26 cellular contexts compared by ENCODE assay signal in genomic region chr19:38385804-38386257, GRCh38. TPM values are rescaled to one million over a fixed set of nuclear protein-coding genes. Genes with fewer than 3 reads are reported as not detected.
DNase-seq lines count a peak whose midpoint lies in the region; ATAC-seq, FAIRE-seq and TF ChIP-seq lines count a peak whose summit lies in the region.
"Had no signal": no experiment of that assay in that cellular context is flagged by ENCODE, and none has a peak within 500 bp of the region (broad histone marks: within the 10 kb centered on the region; RNA-seq: fewer than 3 reads in every experiment).

No MANE protein-coding gene starts in this region.

- H3K4me1 ChIP-seq in H1 (replicated peaks in 1 of 4; ENCODE audit: control insufficient read depth in 3 of 4, insufficient read depth in 4 of 4, low read length in 3 of 4) = peaks cover 3 to 20% (median 11%) of the 10 kb centered on the region in 4 experiments
- H3K4me1 ChIP-seq in osteoblast (ENCODE audit: insufficient read depth, low read length) = peaks cover 13% of the 10 kb centered on the region

- POLR2A ChIA-PET in H1 (lab: Charles Lee; ENCODE audit: partially characterized antibody) = interaction anchor here (0.6 to 3.0 kb wide), 6 partner anchors 9 to 134 kb away, joined by 3 to 12 read pairs (median 4); no protein-coding TSS in a partner anchor

- no peak overlapping the region for H3K27ac Mint-ChIP-seq in activated T-cell treated with anti-CD3 and anti-CD28 coated beads, Interleukin-2, amount 50 U/mL, for 24 hours
- H3K27ac Mint-ChIP-seq: T-helper 1 cell treated with Interleukin-12 subunit alpha and Interleukin-12 subunit beta and Interleukin-4 antibody, amounts not matched to agents 30 μg/mL and 1 μg/mL, for 36 hours had no signal

- H3K4me1 Mint-ChIP-seq in activated T-cell treated with anti-CD3 and anti-CD28 coated beads, Interleukin-2, amount 50 U/mL, for 24 hours (ENCODE audit: low read depth) = peaks cover 29% of the 10 kb centered on the region
- H3K4me1 Mint-ChIP-seq in activated T-cell treated with anti-CD3 and anti-CD28 coated beads, Interleukin-2, amount 50 U/mL, for 4 hours (ENCODE audit: low read depth) = peaks cover 20% of the 10 kb centered on the region

- TF ChIP-seq EP300 in H1 (IDR thresholded peaks at IDR 0.05; ENCODE audit: borderline replicate concordance in 1 of 2, low read depth in 2 of 2, low read length in 2 of 2) = no peak

- TF ChIP-seq CTCF in H1 (IDR thresholded peaks at IDR 0.05; ENCODE audit: control extremely low read depth in 1 of 3, insufficient read depth in 1 of 3, low read depth in 1 of 3, low read length in 3 of 3) = no peak
- no peak for TF ChIP-seq CTCF in osteoblast (IDR thresholded peaks at IDR 0.05; ENCODE audit: extremely low read depth, low read depth, low read length)

- H3K9me3 ChIP-seq in H1 (ENCODE audit: insufficient read depth in 2 of 2, low read depth in 1 of 2, low read length in 1 of 2) = no peaks in the 10 kb centered on the region
- no peaks in the 10 kb centered on the region for H3K9me3 ChIP-seq in osteoblast (ENCODE audit: low read depth, low read length)
- H3K9me3 ChIP-seq: heart right ventricle, transverse colon had no signal

- H2BK20ac ChIP-seq in H1 (ENCODE audit: low read length) = no peak overlapping the region

- no peak overlapping the region for H3K4ac ChIP-seq in H1 (replicated peaks; ENCODE audit: insufficient read length, low read depth, low read length)

- FAIRE-seq in H1 (lab: Jason Lieb, UNC) = no peak
- FAIRE-seq: G401.6 had no signal

- no peak for TF ChIP-seq RAD21 in H1 (IDR thresholded peaks at IDR 0.05 in 1 of 2, conservative IDR thresholded peaks at IDR 0.05 in 1 of 2; ENCODE audit: low read depth in 2 of 2, low read length in 2 of 2)

- peak; percentile 40 for DNase-seq in activated T-cell treated with anti-CD3 and anti-CD28 coated beads, Interleukin-2, amount 50 U/mL, for 24 hours
- no peak for DNase-seq in activated T-cell treated with anti-CD3 and anti-CD28 coated beads, Interleukin-2, amount 50 U/mL, for 4 hours
- DNase-seq in H7 = peak; percentile 70
- DNase-seq in H1 (ENCODE audit: low read depth in 1 of 2, low spot score in 2 of 2) = no peak
- DNase-seq in osteoblast (ENCODE audit: insufficient read length, low spot score, missing footprints) = peak; percentile 59
- no peak for DNase-seq in activated CD4-positive, CD25-positive, alpha-beta regulatory T cell treated with anti-CD3 and anti-CD28 coated beads, Interleukin-2, amount 50 U/mL, for 72 hours
- DNase-seq in DMS153 (lab: John Stamatoyannopoulos, UW) = no peak
- DNase-seq in NCI-H146 treated with DMSO at 0.1 percent for 48 hours (lab: John Stamatoyannopoulos, UW; ENCODE audit: unreplicated experiment) = no peak
- DNase-seq: activated gamma-delta T cell treated with Interleukin-2 at 50 U/mL for 16 hours; anterior cingulate cortex; central memory CD4-positive, alpha-beta T cell; effector memory CD4-positive, alpha-beta T cell; heart right ventricle; left cardiac atrium; midbrain; NCI-H1417 treated with DMSO at 0.1 percent for 48 hours; NCI-H774; OCI-M1; SHP77 treated with DMSO at 0.1 percent for 48 hours; stimulated activated naive CD4-positive, alpha-beta T cell; transverse colon had no signal

- no peak overlapping the region for H2BK12ac ChIP-seq in H1 (ENCODE audit: low read depth, low read length)

- no peak overlapping the region for H4K5ac ChIP-seq in H1 (ENCODE audit: insufficient read length, low read depth, low read length)

- H3K36me3 ChIP-seq in H7 (replicated peaks; ENCODE audit: control insufficient read depth, insufficient read depth, low read length) (peaks cover 16% of the 10 kb centered on the region), H1 (ENCODE audit: control insufficient read depth in 2 of 4, insufficient read depth in 4 of 4, low read length in 3 of 4) (peaks cover 10 to 23% (median 18%) of the 10 kb centered on the region in 4 experiments; a peak in 7 of 8 replicates), osteoblast (ENCODE audit: insufficient read depth, low read length) (peaks cover 34% of the 10 kb centered on the region)

- H4K20me1 ChIP-seq in H1 (replicated peaks in 1 of 2; ENCODE audit: control insufficient read depth in 1 of 2, insufficient read depth in 2 of 2, low read length in 2 of 2) (peaks cover 0 to 19% of the 10 kb centered on the region in 2 experiments), osteoblast (ENCODE audit: insufficient read depth, low read length) (peaks cover 27% of the 10 kb centered on the region)

- 77% methylated on average over 32 of the region's 40 CpGs; no CpG with 5 or more reads in 1 of the 2 experiments for WGBS in H1 (ENCODE audit: extremely low coverage in 1 of 2, insufficient coverage in 1 of 2, insufficient read length in 1 of 2, insufficient replicate concordance in 2 of 2, low coverage in 1 of 2, low lambda C conversion rate in 2 of 2, missing lambda C conversion rate in 1 of 2), 2 experiments

- peaks cover 49% of the 10 kb centered on the region for H3K36me3 Mint-ChIP-seq in activated T-cell treated with anti-CD3 and anti-CD28 coated beads, Interleukin-2, amount 50 U/mL, for 24 hours (ENCODE audit: low read depth)
- H3K36me3 Mint-ChIP-seq in activated T-cell treated with anti-CD3 and anti-CD28 coated beads, Interleukin-2, amount 50 U/mL, for 4 hours (ENCODE audit: insufficient read depth) = peaks cover 34% of the 10 kb centered on the region

- peak overlapping the region; percentile 82 to 92 for H3K4me2 ChIP-seq in H1 (ENCODE audit: insufficient read depth in 1 of 2, low read depth in 2 of 2, low read length in 2 of 2)
- H3K4me2 ChIP-seq in osteoblast (ENCODE audit: insufficient read depth, low read length) = no peak overlapping the region

- no peak overlapping the region for H2BK5ac ChIP-seq in H1 (ENCODE audit: low read depth, low read length)

- no peak overlapping the region for H2BK120ac ChIP-seq in H1 (replicated peaks; ENCODE audit: low read depth, low read length)

- H2BK15ac ChIP-seq in H1 (ENCODE audit: low read length) = no peak overlapping the region

- peak overlapping the region; percentile 62; the same call in 1 of the 2 replicates for H4K8ac ChIP-seq in H1 (ENCODE audit: extremely low read depth, insufficient read depth, low read length)

- no peak overlapping the region; the same call in 1 of the 2 replicates for H3K18ac ChIP-seq in H1 (ENCODE audit: extremely low read depth, low read length)

- H3K4me3 ChIP-seq in H7 (ENCODE audit: insufficient read depth, low read depth, low read length) (peak overlapping the region; percentile 59; the same call in 1 of the 2 replicates), H1 (ENCODE audit: extremely low read depth in 1 of 4, insufficient read depth in 2 of 4, low read depth in 3 of 4, low read length in 4 of 4) (peak overlapping the region in 2 of 4 experiments; percentile 7 to 95; a peak in 2 of 8 replicates), osteoblast (ENCODE audit: insufficient read depth, low read length) (no peak overlapping the region)
- H3K4me3 ChIP-seq: transverse colon had no signal

- no peak overlapping the region for H2AK5ac ChIP-seq in H1 (ENCODE audit: low read depth, low read length)

- H3K27me3 ChIP-seq in H7 (ENCODE audit: control insufficient read depth, insufficient read depth, low read length) (peaks cover 20% of the 10 kb centered on the region), H1 (replicated peaks in 1 of 4; ENCODE audit: control insufficient read depth in 3 of 4, extremely low read depth in 1 of 4, insufficient read depth in 3 of 4, low read length in 3 of 4) (no peaks in the 10 kb centered on the region), osteoblast (ENCODE audit: insufficient read depth, low read length) (no peaks in the 10 kb centered on the region)

- peaks cover 0 to 5% of the 10 kb centered on the region in 2 experiments; a peak in 2 of 4 replicates for H3K79me2 ChIP-seq in H1 (ENCODE audit: control insufficient read depth in 1 of 2, insufficient read depth in 2 of 2, low read length in 2 of 2)
- peaks cover 27% of the 10 kb centered on the region for H3K79me2 ChIP-seq in osteoblast (ENCODE audit: insufficient read depth, low read length)

- TF ChIP-seq POLR2A in H1 (IDR thresholded peaks at IDR 0.05; ENCODE audit: control extremely low read depth in 1 of 2, low read depth in 2 of 2, low read length in 2 of 2) = no peak

- no peak overlapping the region for H3K14ac ChIP-seq in H1 (ENCODE audit: insufficient read length)

- H4K91ac ChIP-seq in H1 (replicated peaks; ENCODE audit: insufficient read length, low read length) = no peak overlapping the region

- H3K27me3 Mint-ChIP-seq in activated T-cell treated with anti-CD3 and anti-CD28 coated beads, Interleukin-2, amount 50 U/mL, for 24 hours = peaks cover 22% of the 10 kb centered on the region
- peaks cover 12% of the 10 kb centered on the region for H3K27me3 Mint-ChIP-seq in activated T-cell treated with anti-CD3 and anti-CD28 coated beads, Interleukin-2, amount 50 U/mL, for 4 hours (ENCODE audit: low read depth)

- no peak overlapping the region for H3K9ac ChIP-seq in H1 (replicated peaks in 1 of 4; ENCODE audit: extremely low read depth in 1 of 4, low read depth in 3 of 4, low read length in 3 of 4)

- no peaks in the 10 kb centered on the region for H3K9me3 Mint-ChIP-seq in activated T-cell treated with anti-CD3 and anti-CD28 coated beads, Interleukin-2, amount 50 U/mL, for 24 hours
- no peaks in the 10 kb centered on the region for H3K9me3 Mint-ChIP-seq in activated T-cell treated with anti-CD3 and anti-CD28 coated beads, Interleukin-2, amount 50 U/mL, for 4 hours
- H3K9me3 Mint-ChIP-seq: neural crest cell; T-helper 1 cell treated with Interleukin-12 subunit alpha and Interleukin-12 subunit beta and Interleukin-4 antibody, amounts not matched to agents 30 μg/mL and 1 μg/mL, for 36 hours had no signal

- H3K56ac ChIP-seq in H1 (replicated peaks; ENCODE audit: insufficient read length, low read depth, low read length) = no peak overlapping the region

- no peak for ATAC-seq in activated T-cell treated with anti-CD3 and anti-CD28 coated beads, Interleukin-2, amount 50 U/mL, for 4 hours
- ATAC-seq: left cardiac atrium had no signal

- peaks cover 12% of the 10 kb centered on the region for H3K23me2 ChIP-seq in H1 (ENCODE audit: low read depth, low read length)

- no peak overlapping the region for H3K23ac ChIP-seq in H1 (ENCODE audit: insufficient read length)

- H2AFZ ChIP-seq in H1 (ENCODE audit: low read length) (no peak overlapping the region), osteoblast (ENCODE audit: low read length) (no peak overlapping the region)

- no peak overlapping the region for H3K4me3 Mint-ChIP-seq in activated T-cell treated with anti-CD3 and anti-CD28 coated beads, Interleukin-2, amount 50 U/mL, for 24 hours
- H3K4me3 Mint-ChIP-seq in activated T-cell treated with anti-CD3 and anti-CD28 coated beads, Interleukin-2, amount 50 U/mL, for 4 hours = no peak overlapping the region
- H3K4me3 Mint-ChIP-seq: T-helper 1 cell treated with Interleukin-12 subunit alpha and Interleukin-12 subunit beta and Interleukin-4 antibody, amounts not matched to agents 30 μg/mL and 1 μg/mL, for 36 hours had no signal

- CTCF ChIA-PET in H1 (lab: Charles Lee; ENCODE audit: partially characterized antibody) = interaction anchor here (0.6 to 3.2 kb wide), 13 partner anchors 11 to 485 kb away, joined by 3 to 37 read pairs (median 4); partner anchors contain the start of genes FAM98C and PSMD8

- H3K79me1 ChIP-seq in H1 (ENCODE audit: low read depth, low read length) = peaks cover 4% of the 10 kb centered on the region; the same call in 1 of the 2 replicates

- H3K27ac ChIP-seq in H1 (ENCODE audit: low read depth, low read length) (no peak overlapping the region), osteoblast (ENCODE audit: low read depth, low read length) (no peak overlapping the region)
- H3K27ac ChIP-seq: heart right ventricle, transverse colon had no signal

RNA-seq across cellular contexts. Expression of gene GGN, which starts 2.0 kb away (rescaled TPM):
- under 1 TPM in 2 of 3 donors, not detected in 1; 0.11 TPM for total RNA-seq in activated T-cell treated with anti-CD3 and anti-CD28 coated beads, Interleukin-2, amount 50 U/mL, for 4 hours
- 0.11 and 0.21 TPM in 2 replicates for total RNA-seq in H7 (2014; rRNA removed; shearing (Covaris generic))
- total RNA-seq in H1 (2021; fragmentation: NEBNext Ultra II Directional; extraction: Animal tissue kit (Norgen Biotek cat#: 25700)) = 1.2 and 2.7 TPM in 2 replicates
- 0.47 and 0.69 TPM in 2 replicates for polyA plus RNA-seq in H1 (2011; rRNA removed)
- polyA plus RNA-seq in H1 (2011; cell fraction: cytosol; rRNA removed) = 0.44 TPM
- 1.5 TPM for polyA plus RNA-seq in H1 (2011; cell fraction: nucleus; rRNA removed)
- 0.79 to 1.6 TPM (median 1.0 TPM) in 4 replicates for polyA plus RNA-seq in H1 (2012, experiment 1 of 2)
- polyA plus RNA-seq in H1 (2012, experiment 2 of 2) = 0.25 TPM
- polyA plus RNA-seq in H1 (2013, experiment 1 of 2) = 1.4 TPM
- polyA plus RNA-seq in H1 (2013, experiment 2 of 2) = 0.77 TPM
- 0.06 TPM in 1 of 2 replicates, not detected in the other for polyA minus RNA-seq in H1 (2011; rRNA and poly(A)+ RNA removed)
- polyA minus RNA-seq in H1 (2011; cell fraction: cytosol; rRNA and poly(A)+ RNA removed) = not detected
- polyA minus RNA-seq in H1 (2011; cell fraction: nucleus; rRNA and poly(A)+ RNA removed) = 1.00 TPM
- 0.29 and 0.36 TPM in 2 replicates for total RNA-seq in osteoblast
- total RNA-seq: transverse colon had no signal

RNA-seq across cellular contexts. Expression of gene SPRED3, which starts 2.7 kb away (rescaled TPM):
- under 1 TPM; 0.46 to 0.74 (median 0.57) TPM for total RNA-seq in activated T-cell treated with anti-CD3 and anti-CD28 coated beads, Interleukin-2, amount 50 U/mL, for 4 hours
- 1.6 and 4.2 TPM in 2 replicates for total RNA-seq in H7 (2014; rRNA removed; shearing (Covaris generic))
- total RNA-seq in H1 (2021; fragmentation: NEBNext Ultra II Directional; extraction: Animal tissue kit (Norgen Biotek cat#: 25700)) = 7.1 and 8.1 TPM in 2 replicates
- 10.3 and 13.5 TPM in 2 replicates for polyA plus RNA-seq in H1 (2011; rRNA removed)
- 9.5 TPM for polyA plus RNA-seq in H1 (2011; cell fraction: cytosol; rRNA removed)
- polyA plus RNA-seq in H1 (2011; cell fraction: nucleus; rRNA removed) = 28.3 TPM
- 8.0 to 11.4 TPM (median 9.0 TPM) in 4 replicates for polyA plus RNA-seq in H1 (2012, experiment 1 of 2)
- 4.8 TPM for polyA plus RNA-seq in H1 (2012, experiment 2 of 2)
- polyA plus RNA-seq in H1 (2013, experiment 1 of 2) = 6.6 TPM
- 6.1 TPM for polyA plus RNA-seq in H1 (2013, experiment 2 of 2)
- 3.8 and 5.4 TPM in 2 replicates for polyA minus RNA-seq in H1 (2011; rRNA and poly(A)+ RNA removed)
- polyA minus RNA-seq in H1 (2011; cell fraction: cytosol; rRNA and poly(A)+ RNA removed) = 3.0 TPM
- polyA minus RNA-seq in H1 (2011; cell fraction: nucleus; rRNA and poly(A)+ RNA removed) = 16.1 TPM
- total RNA-seq in osteoblast = 1.8 and 2.2 TPM in 2 replicates

RNA-seq across cellular contexts. Expression of gene PSMD8, which starts 11.5 kb away (rescaled TPM):
- 100 to 1,000 TPM; 331 to 368 (median 337) TPM for total RNA-seq in activated T-cell treated with anti-CD3 and anti-CD28 coated beads, Interleukin-2, amount 50 U/mL, for 4 hours
- total RNA-seq in H7 (2014; rRNA removed; shearing (Covaris generic)) = 229 and 270 TPM in 2 replicates
- 170 and 183 TPM in 2 replicates for total RNA-seq in H1 (2021; fragmentation: NEBNext Ultra II Directional; extraction: Animal tissue kit (Norgen Biotek cat#: 25700))
- polyA plus RNA-seq in H1 (2011; rRNA removed) = 410 and 486 TPM in 2 replicates
- 380 TPM for polyA plus RNA-seq in H1 (2011; cell fraction: cytosol; rRNA removed)
- polyA plus RNA-seq in H1 (2011; cell fraction: nucleus; rRNA removed) = 266 TPM
- polyA plus RNA-seq in H1 (2012, experiment 1 of 2) = 152 to 242 TPM (median 222 TPM) in 4 replicates
- polyA plus RNA-seq in H1 (2012, experiment 2 of 2) = 239 TPM
- polyA plus RNA-seq in H1 (2013, experiment 1 of 2) = 138 TPM
- polyA plus RNA-seq in H1 (2013, experiment 2 of 2) = 143 TPM
- 235 and 279 TPM in 2 replicates for polyA minus RNA-seq in H1 (2011; rRNA and poly(A)+ RNA removed)
- 103 TPM for polyA minus RNA-seq in H1 (2011; cell fraction: cytosol; rRNA and poly(A)+ RNA removed)
- polyA minus RNA-seq in H1 (2011; cell fraction: nucleus; rRNA and poly(A)+ RNA removed) = 69.3 TPM
- total RNA-seq in osteoblast = 285 and 299 TPM in 2 replicates

RNA-seq across cellular contexts. Expression of gene FAM98C, which starts 17.1 kb away (rescaled TPM):
- total RNA-seq in activated T-cell treated with anti-CD3 and anti-CD28 coated beads, Interleukin-2, amount 50 U/mL, for 4 hours = 10 to 100 TPM; 22.7 to 27.5 (median 24.5) TPM
- total RNA-seq in H7 (2014; rRNA removed; shearing (Covaris generic)) = 4.6 and 6.4 TPM in 2 replicates
- total RNA-seq in H1 (2021; fragmentation: NEBNext Ultra II Directional; extraction: Animal tissue kit (Norgen Biotek cat#: 25700)) = 4.6 and 6.1 TPM in 2 replicates
- polyA plus RNA-seq in H1 (2011; rRNA removed) = 9.4 and 12.3 TPM in 2 replicates
- 12.2 TPM for polyA plus RNA-seq in H1 (2011; cell fraction: cytosol; rRNA removed)
- polyA plus RNA-seq in H1 (2011; cell fraction: nucleus; rRNA removed) = 24.9 TPM
- polyA plus RNA-seq in H1 (2012, experiment 1 of 2) = 5.2 to 9.0 TPM (median 6.8 TPM) in 4 replicates
- 20.7 TPM for polyA plus RNA-seq in H1 (2012, experiment 2 of 2)
- 3.9 TPM for polyA plus RNA-seq in H1 (2013, experiment 1 of 2)
- polyA plus RNA-seq in H1 (2013, experiment 2 of 2) = 4.0 TPM
- polyA minus RNA-seq in H1 (2011; rRNA and poly(A)+ RNA removed) = 1.7 TPM in 2 replicates
- polyA minus RNA-seq in H1 (2011; cell fraction: cytosol; rRNA and poly(A)+ RNA removed) = 3.9 TPM
- polyA minus RNA-seq in H1 (2011; cell fraction: nucleus; rRNA and poly(A)+ RNA removed) = 6.6 TPM
- total RNA-seq in osteoblast = 12.1 and 14.1 TPM in 2 replicates

RNA-seq across cellular contexts. Expression of gene RASGRP4, which starts 40.2 kb away (rescaled TPM):
- total RNA-seq in activated T-cell treated with anti-CD3 and anti-CD28 coated beads, Interleukin-2, amount 50 U/mL, for 4 hours = 1 to 10 TPM in 2 of 3 donors, under 1 TPM in 1; 0.66 to 1.4 (median 1.2) TPM
- total RNA-seq in H7 (2014; rRNA removed; shearing (Covaris generic)) = 1.2 and 2.1 TPM in 2 replicates
- 1.9 and 2.0 TPM in 2 replicates for total RNA-seq in H1 (2021; fragmentation: NEBNext Ultra II Directional; extraction: Animal tissue kit (Norgen Biotek cat#: 25700))
- polyA plus RNA-seq in H1 (2011; rRNA removed) = 3.1 and 5.7 TPM in 2 replicates
- 3.1 TPM for polyA plus RNA-seq in H1 (2011; cell fraction: cytosol; rRNA removed)
- polyA plus RNA-seq in H1 (2011; cell fraction: nucleus; rRNA removed) = 7.7 TPM
- 1.2 to 2.0 TPM (median 1.6 TPM) in 4 replicates for polyA plus RNA-seq in H1 (2012, experiment 1 of 2)
- 1.1 TPM for polyA plus RNA-seq in H1 (2012, experiment 2 of 2)
- 2.3 TPM for polyA plus RNA-seq in H1 (2013, experiment 1 of 2)
- polyA plus RNA-seq in H1 (2013, experiment 2 of 2) = 2.0 TPM
- 1.3 and 1.7 TPM in 2 replicates for polyA minus RNA-seq in H1 (2011; rRNA and poly(A)+ RNA removed)
- 1.3 TPM for polyA minus RNA-seq in H1 (2011; cell fraction: cytosol; rRNA and poly(A)+ RNA removed)
- polyA minus RNA-seq in H1 (2011; cell fraction: nucleus; rRNA and poly(A)+ RNA removed) = 1.6 TPM
- not detected in 2 replicates for total RNA-seq in osteoblast
- total RNA-seq: fibroblast of lung had no signal
- polyA plus RNA-seq: AG04450, fibroblast of lung had no signal

Comparison
In these comparisons a context has a peak if more than half of its experiments do, and no peak if none do; other contexts are left out.
1. DNase-seq: peak in activated T-cell treated with anti-CD3 and anti-CD28 coated beads, Interleukin-2, amount 50 U/mL, for 24 hours (single experiment), H7 (single experiment) and osteoblast (single experiment); none in activated T-cell treated with anti-CD3 and anti-CD28 coated beads, Interleukin-2, amount 50 U/mL, for 4 hours (single experiment), H1 (0 of 2), activated CD4-positive, CD25-positive, alpha-beta regulatory T cell treated with anti-CD3 and anti-CD28 coated beads, Interleukin-2, amount 50 U/mL, for 72 hours (single experiment), DMS153 (single experiment) and NCI-H146 treated with DMSO at 0.1 percent for 48 hours (single experiment).